20 cellular contexts compared by ENCODE assay signal in the genomic region with DNA sequence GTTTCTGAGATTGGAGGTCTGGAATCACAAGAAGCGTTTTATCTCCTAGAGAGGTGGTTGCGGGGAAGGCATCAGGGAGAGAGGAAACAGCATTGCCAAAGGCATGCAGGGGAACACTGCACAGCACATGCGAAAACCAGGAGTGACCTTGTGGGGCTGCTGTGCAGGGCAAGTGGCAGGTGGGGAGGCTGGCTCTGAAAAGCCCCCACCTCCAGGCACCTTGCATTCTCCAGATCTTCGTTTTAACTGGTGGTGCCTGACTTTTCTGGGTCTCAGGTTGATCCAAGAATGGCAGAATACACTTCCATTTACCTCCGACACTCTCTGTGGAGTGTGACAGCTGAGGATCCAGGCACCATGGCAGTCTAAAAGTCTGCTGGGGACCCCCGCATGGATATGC.
"Had no signal": no experiment of that assay in that cellular context is flagged by ENCODE, and none has a peak within 500 bp of the region (broad histone marks: within the 10 kb centered on the region; RNA-seq: fewer than 3 reads in every experiment).

No MANE protein-coding gene starts in this region.

- DNase-seq: dermis blood vessel endothelial cell; dorsolateral prefrontal cortex; effector CD4-positive, alpha-beta T cell; effector memory CD4-positive, alpha-beta T cell; esophagus squamous epithelium; foreskin fibroblast; foreskin melanocyte; gastrocnemius medialis; glutamatergic neuron; head of caudate nucleus; heart right ventricle; hippocampal formation; left cardiac atrium; left lung; left ventricle myocardium superior; lower lobe of right lung; mesenchymal stem cell; mucosa of descending colon; naive B cell had no signal

- ATAC-seq: gastrocnemius medialis, heart right ventricle, left cardiac atrium, left lung, left ventricle myocardium superior, lower lobe of right lung, mucosa of descending colon had no signal

- H3K27ac ChIP-seq: coronary artery, dorsolateral prefrontal cortex, esophagus squamous epithelium, gastrocnemius medialis, heart right ventricle, left lung, lower lobe of right lung had no signal

- H3K4me3 ChIP-seq: coronary artery, dorsolateral prefrontal cortex, esophagus squamous epithelium, gastrocnemius medialis, heart right ventricle, left lung, lower lobe of right lung, mucosa of descending colon had no signal

- H3K4me1 ChIP-seq: esophagus squamous epithelium, gastrocnemius medialis, heart right ventricle, left lung, lower lobe of right lung had no signal

- H3K36me3 ChIP-seq: esophagus squamous epithelium, gastrocnemius medialis, heart right ventricle, left lung, lower lobe of right lung had no signal

- H3K27me3 ChIP-seq: esophagus squamous epithelium, gastrocnemius medialis, left lung had no signal

- H3K9me3 ChIP-seq: esophagus squamous epithelium, gastrocnemius medialis, left lung, lower lobe of right lung, mucosa of descending colon had no signal
